ENCODE assay signal across 14 cellular contexts in genomic region chr13:45564108-45564507, GRCh38. TPM values are rescaled to one million over a fixed set of nuclear protein-coding genes. Genes with fewer than 3 reads are reported as not detected.
DNase-seq lines count a peak whose midpoint lies in the region; ATAC-seq and FAIRE-seq lines count a peak whose summit lies in the region.
"Had no signal": no experiment of that assay in that cellular context is flagged by ENCODE, and none has a peak within 500 bp of the region (broad histone marks: within the 10 kb centered on the region; RNA-seq: fewer than 3 reads in every experiment).

No MANE protein-coding gene starts in this region.

- FAIRE-seq in RCC 7860 (lab: Jason Lieb, UNC) = no peak

- no peak for ATAC-seq in GM21825 (IDR thresholded peaks at IDR 0.05; ENCODE audit: unreplicated experiment)

- DNase-seq in NCI-H1092 treated with DMSO at 0.1 percent for 48 hours (lab: John Stamatoyannopoulos, UW) (peak; percentile 25), NCI-H1092 (lab: John Stamatoyannopoulos, UW) (no peak), NCI-H128 (lab: John Stamatoyannopoulos, UW; ENCODE audit: unreplicated experiment) (peak; percentile 10), brain pericyte (ENCODE audit: low read depth, low spot score) (peak; percentile 33), myocyte (ENCODE audit: low read depth) (peak; percentile 72), RCC 7860 (ENCODE audit: low spot score) (no peak)
- no peak for DNase-seq in activated CD8-positive, alpha-beta memory T cell treated with anti-CD3 and anti-CD28 coated beads, Interleukin-2, amount 50 U/mL, for 48 hours
- DNase-seq: 8988T, activated T-cell treated with anti-CD3 and anti-CD28 coated beads for 4 hours, immature natural killer cell, NCI-H1694 had no signal

RNA-seq across cellular contexts. Expression of gene ERICH6B, which starts 51.4 kb away (rescaled TPM):
- total RNA-seq in myocyte = not detected in 2 replicates
- polyA plus RNA-seq in myocyte (2012) = 0.91 TPM
- total RNA-seq: dermis microvascular lymphatic vessel endothelial cell, progenitor cell of endocrine pancreas had no signal

Comparison
In these comparisons a context has a peak if more than half of its experiments do, and no peak if none do; other contexts are left out.
1. DNase-seq: peak in NCI-H1092 treated with DMSO at 0.1 percent for 48 hours (single experiment), NCI-H128 (single experiment), brain pericyte (single experiment) and myocyte (single experiment); none in NCI-H1092 (single experiment), activated CD8-positive, alpha-beta memory T cell treated with anti-CD3 and anti-CD28 coated beads, Interleukin-2, amount 50 U/mL, for 48 hours (single experiment) and RCC 7860 (single experiment).